In the genomic region with DNA sequence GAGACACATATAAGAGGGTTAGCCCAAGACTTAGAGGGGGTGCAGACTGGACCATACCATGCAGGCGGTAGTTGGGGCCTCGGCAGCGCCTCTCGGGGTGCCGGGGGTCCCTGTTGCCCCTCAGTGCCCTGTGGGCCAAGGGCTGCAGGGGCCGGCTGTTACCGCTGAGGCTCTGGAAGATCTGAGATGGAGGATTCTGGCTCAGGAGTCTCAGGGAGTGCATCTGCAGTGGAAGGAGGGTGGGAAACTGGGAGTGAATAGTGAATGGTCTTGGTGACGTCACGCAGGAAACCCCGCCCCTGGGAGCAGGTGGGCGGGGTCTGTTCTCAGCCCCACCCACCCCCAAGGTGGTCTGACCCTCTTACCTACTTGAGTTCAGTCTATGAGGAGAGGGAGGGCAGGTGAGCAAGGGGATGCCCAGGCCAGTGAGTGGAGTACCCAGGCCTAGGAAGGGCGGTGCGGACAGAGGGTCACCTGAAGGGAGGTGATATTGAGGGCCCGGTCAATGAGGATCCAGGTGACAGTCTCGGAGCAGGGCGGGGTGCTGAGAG, we compare ENCODE assay signal across 8 cellular contexts. TPM values are rescaled to one million over a fixed set of nuclear protein-coding genes. Genes with fewer than 3 reads are reported as not detected.
DNase-seq lines count a peak whose midpoint lies in the region; ATAC-seq and TF ChIP-seq lines count a peak whose summit lies in the region.

No MANE protein-coding gene starts in this region.

- H3K4me3 Mint-ChIP-seq in T-helper 17 cell: peak overlapping the region; percentile 99
- peak overlapping the region; percentile 63 for H3K4me3 Mint-ChIP-seq in glutamatergic neuron (ENCODE audit: unreplicated experiment)

- DNase-seq in GM12865 (ENCODE audit: low read depth) (peak; percentile 39), T-helper 17 cell (no peak), glutamatergic neuron (no peak), gastrocnemius medialis (peak in 1 of 2 donors; percentile 46), CD1c-positive myeloid dendritic cell (ENCODE audit: extremely low spot score) (no peak), HK-2 (ENCODE audit: unreplicated experiment) (no peak), NCI-H1694 treated with DMSO at 0.1 percent for 48 hours (lab: John Stamatoyannopoulos, UW) (no peak)

- in situ Hi-C loops in gastrocnemius medialis (cut with MboI; ENCODE audit: low sequenced_read_pairs in 4 of 4): loop anchor here in 1 of 4 donors (25.0 kb wide), 1 partner anchor 98 kb away; the partner anchor contains the start of genes IZUMO1 and RASIP1

- no peaks in the 10 kb centered on the region for H3K36me3 ChIP-seq in gastrocnemius medialis

- no peak for TF ChIP-seq POLR2A in gastrocnemius medialis (IDR thresholded peaks at IDR 0.05)

- peaks cover 38% of the 10 kb centered on the region for H3K4me1 Mint-ChIP-seq in T-helper 17 cell
- peaks cover 10% of the 10 kb centered on the region for H3K4me1 Mint-ChIP-seq in glutamatergic neuron (ENCODE audit: low read depth, unreplicated experiment)

- H3K27ac Mint-ChIP-seq in T-helper 17 cell: peak overlapping the region; percentile 97
- H3K27ac Mint-ChIP-seq in glutamatergic neuron (ENCODE audit: unreplicated experiment): peak overlapping the region; percentile 90

- H3K27me3 Mint-ChIP-seq in T-helper 17 cell (no peaks in the 10 kb centered on the region), glutamatergic neuron (ENCODE audit: unreplicated experiment) (peaks cover 20% of the 10 kb centered on the region)

- intact Hi-C loops in gastrocnemius medialis (cut with DNase I; ENCODE audit: low total_unique reads): loop anchor here (2.0 to 10.0 kb wide), 4 partner anchors 148 to 1563 kb away; partner anchors contain the start of genes AKT1S1, MYH14 and TBC1D17

- H3K9me3 Mint-ChIP-seq in glutamatergic neuron (ENCODE audit: unreplicated experiment): peaks cover 5% of the 10 kb centered on the region

- H3K36me3 Mint-ChIP-seq in T-helper 17 cell (ENCODE audit: low read depth) (peaks cover 3% of the 10 kb centered on the region), glutamatergic neuron (ENCODE audit: unreplicated experiment) (peaks cover 4% of the 10 kb centered on the region)

- TF ChIP-seq CTCF in GM12865 (IDR thresholded peaks at IDR 0.05; ENCODE audit: insufficient read depth, low read depth, low read length, missing control alignments) (no peak), glutamatergic neuron (IDR thresholded peaks at IDR 0.05; ENCODE audit: partially characterized antibody, unreplicated experiment) (no peak), gastrocnemius medialis (IDR thresholded peaks at IDR 0.05 in 4 of 5, conservative IDR thresholded peaks at IDR 0.05 in 1 of 5) (no peak)

- H3K9me3 ChIP-seq in T-helper 17 cell (ENCODE audit: control insufficient read depth, low read length, poor library complexity, severe bottlenecking) (no peaks in the 10 kb centered on the region), gastrocnemius medialis (no peaks in the 10 kb centered on the region)

- peak overlapping the region; percentile 97 to 100 (median 100) for H3K27ac ChIP-seq in gastrocnemius medialis

- ATAC-seq in T-helper 17 cell (no peak), gastrocnemius medialis (no peak), esophagus mucosa (no peak)

- H3K4me3 ChIP-seq in GM12865 (ENCODE audit: low read depth, low read length) (peak overlapping the region; percentile 73), gastrocnemius medialis (no peak overlapping the region)

- no peaks in the 10 kb centered on the region for H3K27me3 ChIP-seq in gastrocnemius medialis

- H3K4me1 ChIP-seq in gastrocnemius medialis: peaks cover 21 to 31% of the 10 kb centered on the region in 2 donors

RNA-seq across cellular contexts. Expression of gene DBP, which starts 1.7 kb away (rescaled TPM):
- total RNA-seq in T-helper 17 cell (10 to 100 TPM; 29.7 to 38.2 TPM), glutamatergic neuron (ENCODE audit: unreplicated experiment) (2.9 TPM), gastrocnemius medialis (10 to 100 TPM in 1 of 4 donors, 1 to 10 TPM in 3; 1.7 to 12.9 (median 4.4) TPM), esophagus mucosa (6.7 TPM)

RNA-seq across cellular contexts. Expression of gene CA11, which starts 7.1 kb away (rescaled TPM):
- total RNA-seq in T-helper 17 cell (1 to 10 TPM; 7.4 to 9.6 TPM), glutamatergic neuron (ENCODE audit: unreplicated experiment) (7.8 TPM), gastrocnemius medialis (1 to 10 TPM; 1.6 to 3.5 (median 2.6) TPM), esophagus mucosa (3.1 TPM)

RNA-seq across cellular contexts. Expression of gene SPHK2, which starts 19.6 kb away (rescaled TPM):
- total RNA-seq in T-helper 17 cell (10 to 100 TPM; 11.9 to 12.6 TPM), glutamatergic neuron (ENCODE audit: unreplicated experiment) (146 TPM), gastrocnemius medialis (10 to 100 TPM in 2 of 4 donors, 1 to 10 TPM in 2; 7.8 to 12.4 (median 9.2) TPM), esophagus mucosa (7.7 TPM)

RNA-seq across cellular contexts. Expression of gene RPL18, which starts 19.9 kb away (rescaled TPM):
- total RNA-seq in T-helper 17 cell: 1,000 to 10,000 TPM; 2,478 to 2,506 TPM
- 1,011 TPM for total RNA-seq in glutamatergic neuron (ENCODE audit: unreplicated experiment)
- total RNA-seq in gastrocnemius medialis: 1,000 to 10,000 TPM; 1,223 to 1,420 (median 1,299) TPM
- 1,668 TPM for total RNA-seq in esophagus mucosa

RNA-seq across cellular contexts. Expression of gene FAM83E, which starts 24.0 kb away (rescaled TPM):
- total RNA-seq in T-helper 17 cell (1 to 10 TPM; 3.1 to 3.6 TPM), glutamatergic neuron (ENCODE audit: unreplicated experiment) (1.5 TPM), gastrocnemius medialis (under 1 TPM in 1 of 4 donors, not detected in 3; 0.15 TPM), esophagus mucosa (6.5 TPM)

Comparison
In these comparisons a context has a peak if more than half of its experiments do, and no peak if none do; other contexts are left out.
1. RNA of gene SPHK2, which starts 19.6 kb away (total RNA-seq): 146 TPM in glutamatergic neuron (single experiment); 11.9 to 12.6 TPM in T-helper 17 cell, 7.8 to 12.4 TPM in gastrocnemius medialis and 7.7 TPM in esophagus mucosa (single experiment); every median in the first group is over 10 times any median in the second.